ENCODE assay signal across 8 cellular contexts in the genomic region with DNA sequence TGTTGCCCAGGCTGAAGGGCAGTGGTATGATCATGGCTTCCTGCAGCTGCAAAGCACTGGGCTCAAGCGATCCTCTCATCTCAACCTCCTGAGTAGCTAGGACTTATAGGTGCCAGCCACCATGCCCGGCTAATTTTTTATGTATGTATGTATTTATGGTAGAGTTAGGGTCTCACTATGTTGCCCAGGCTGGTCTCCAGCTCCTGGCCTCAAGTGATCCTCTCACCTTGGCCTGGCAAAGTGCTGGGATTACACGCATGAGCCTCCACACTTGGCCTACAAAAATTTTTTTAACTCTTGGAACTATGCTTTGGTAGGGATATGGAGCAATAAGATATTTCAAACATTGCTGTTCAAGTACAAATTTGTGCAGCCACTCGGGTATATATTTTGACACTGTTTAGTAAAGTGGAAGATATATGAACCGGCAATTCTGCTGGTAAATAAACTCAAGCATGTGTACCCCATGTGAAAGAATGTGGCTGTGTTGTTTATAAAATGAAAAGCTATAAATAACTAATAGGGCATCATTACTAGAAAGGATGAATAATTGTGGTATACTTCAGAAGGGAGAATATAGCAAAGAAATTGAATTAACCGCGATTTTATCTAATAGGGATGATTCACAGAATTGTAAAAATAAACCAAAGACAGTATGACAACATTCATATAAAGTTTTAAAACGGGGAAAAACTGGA. TPM values are rescaled to one million over a fixed set of nuclear protein-coding genes. Genes with fewer than 3 reads are reported as not detected.
DNase-seq lines count a peak whose midpoint lies in the region; ATAC-seq, FAIRE-seq and TF ChIP-seq lines count a peak whose summit lies in the region.

No MANE protein-coding gene starts in this region.

- FAIRE-seq in HTR-8/SVneo (lab: Jason Lieb, UNC): no peak

- H3K9me3 ChIP-seq in gastrocnemius medialis: peaks cover 0 to 10% (median 0%) of the 10 kb centered on the region in 3 donors

- in situ Hi-C loops in gastrocnemius medialis (cut with MboI; ENCODE audit: low sequenced_read_pairs in 4 of 4) (no loop called here), GM13976 (cut with MboI; ENCODE audit: low sequenced_read_pairs, unreplicated experiment) (loop anchor here (25.0 kb wide), 1 partner anchor 276 kb away; a partner anchor contains a TSS)

- TF ChIP-seq POLR2A in gastrocnemius medialis (IDR thresholded peaks at IDR 0.05): no peak

- peak overlapping the region; percentile 90 to 98 (median 91) for H3K27ac ChIP-seq in gastrocnemius medialis

- peaks cover 5 to 11% of the 10 kb centered on the region in 2 donors for H3K4me1 ChIP-seq in gastrocnemius medialis

- peaks cover 0 to 15% of the 10 kb centered on the region in 2 donors for H3K36me3 ChIP-seq in gastrocnemius medialis

- intact Hi-C loops in gastrocnemius medialis (cut with DNase I; ENCODE audit: low total_unique reads): loop anchor here (2.0 to 10.0 kb wide), 3 partner anchors 273 to 591 kb away; a partner anchor contains a TSS

- H3K4me3 ChIP-seq in GM12865 (ENCODE audit: low read depth, low read length) (peak overlapping the region; percentile 76), gastrocnemius medialis (peak overlapping the region; percentile 76 to 98 (median 76))

- ATAC-seq in SK-N-SH treated with all-trans-retinoic acid at 6 μM for 48 hours (no peak), gastrocnemius medialis (no peak), HG03108 (IDR thresholded peaks at IDR 0.05; ENCODE audit: unreplicated experiment) (no peak)

- TF ChIP-seq CTCF in GM12865 (IDR thresholded peaks at IDR 0.05; ENCODE audit: insufficient read depth, low read depth, low read length, missing control alignments) (no peak), gastrocnemius medialis (IDR thresholded peaks at IDR 0.05 in 4 of 5, conservative IDR thresholded peaks at IDR 0.05 in 1 of 5) (no peak), GM13976 (IDR thresholded peaks at IDR 0.05; ENCODE audit: borderline replicate concordance, control extremely low read depth, extremely low read depth, insufficient read depth, missing control alignments) (no peak), GM20000 (IDR thresholded peaks at IDR 0.05; ENCODE audit: extremely low read depth, missing control alignments) (no peak)

- DNase-seq in GM12865 (ENCODE audit: low read depth) (peak; percentile 5), fibroblast of peridontal ligament (ENCODE audit: extremely low read depth) (peak; percentile 6), gastrocnemius medialis (no peak), GM13976 (ENCODE audit: low spot score) (no peak), HTR-8/SVneo (ENCODE audit: insufficient read length, low spot score) (no peak), GM20000 (ENCODE audit: low spot score) (no peak)

- no peaks in the 10 kb centered on the region for H3K27me3 ChIP-seq in gastrocnemius medialis

TF ChIP-seq in SK-N-SH treated with all-trans-retinoic acid at 6 μM for 48 hours, 23 proteins besides CTCF, POLR2A, EP300 and RAD21:
- TF ChIP-seq CSDC2 (CRISPR knock-in tag; IDR thresholded peaks at IDR 0.05): no peak
- TF ChIP-seq ISL1 (CRISPR knock-in tag; IDR thresholded peaks at IDR 0.05): peak; percentile 53

RNA-seq across cellular contexts. Expression of a gene that starts 1.1 kb away (rescaled TPM):
- 1 to 10 TPM; 4.1 to 8.3 (median 5.9) TPM for total RNA-seq in gastrocnemius medialis

RNA-seq across cellular contexts. Expression of a gene that starts 39.8 kb away (rescaled TPM):
- 10 to 100 TPM in 1 of 4 donors, 1 to 10 TPM in 3; 1.3 to 16.3 (median 3.2) TPM for total RNA-seq in gastrocnemius medialis

Comparison
In these comparisons a context has a peak if more than half of its experiments do, and no peak if none do; other contexts are left out.
1. DNase-seq: peak in GM12865 (single experiment) and fibroblast of peridontal ligament (single experiment); none in gastrocnemius medialis (0 of 2), GM13976 (single experiment), HTR-8/SVneo (single experiment) and GM20000 (single experiment).